Comparison of ENCODE assay signal across 19 cellular contexts in genomic region chr5:3194141-3194540, GRCh38.
"Had no signal": no experiment of that assay in that cellular context is flagged by ENCODE, and none has a peak within 500 bp of the region (broad histone marks: within the 10 kb centered on the region; RNA-seq: fewer than 3 reads in every experiment).

No MANE protein-coding gene starts in this region.

- H3K4me3 Mint-ChIP-seq: naive thymus-derived CD4-positive, alpha-beta T cell had no signal

- H3K36me3 ChIP-seq: esophagus squamous epithelium, heart right ventricle, pancreas, right lobe of liver had no signal

- H3K9me3 ChIP-seq: esophagus squamous epithelium, heart right ventricle, pancreas, right lobe of liver had no signal

- H3K36me3 Mint-ChIP-seq: naive thymus-derived CD4-positive, alpha-beta T cell had no signal

- H3K4me1 ChIP-seq: pancreas, right lobe of liver had no signal

- H3K27ac Mint-ChIP-seq: naive thymus-derived CD4-positive, alpha-beta T cell had no signal

- ATAC-seq: heart right ventricle; naive thymus-derived CD4-positive, alpha-beta T cell; pancreas; right lobe of liver had no signal

- H3K27ac ChIP-seq: esophagus squamous epithelium, heart right ventricle, pancreas, right lobe of liver, VCaP had no signal

- H3K4me3 ChIP-seq: esophagus squamous epithelium, heart right ventricle, pancreas, right lobe of liver had no signal

- H3K27me3 ChIP-seq: right lobe of liver had no signal

- DNase-seq: activated CD4-positive, CD25-positive, alpha-beta regulatory T cell treated with anti-CD3 and anti-CD28 coated beads, Interleukin-2, amount 50 U/mL, for 72 hours; activated CD8-positive, alpha-beta memory T cell treated with anti-CD3 and anti-CD28 coated beads for 24 hours; activated CD8-positive, alpha-beta memory T cell treated with anti-CD3 and anti-CD28 coated beads, Interleukin-2, amount 50 U/mL, for 48 hours; activated effector memory CD4-positive, alpha-beta T cell treated with Interleukin-2 at 50 U/mL for 16 hours; activated naive CD4-positive, alpha-beta T cell treated with anti-CD3 and anti-CD28 coated beads, Interleukin-2, amount 50 U/mL, for 16 hours; activated T-cell treated with anti-CD3 and anti-CD28 coated beads, Interleukin-2, amount 50 U/mL, for 48 hours; aorta; cerebellar nuclear complex; effector CD8-positive, alpha-beta T cell; esophagus squamous epithelium; heart right ventricle; kidney glomerular epithelial cell; mesendoderm; naive thymus-derived CD4-positive, alpha-beta T cell; pancreas; right lobe of liver; small intestine; stimulated activated CD4-positive, alpha-beta T cell treated with anti-CD3 and anti-CD28 coated beads, Interleukin-4, amount 100 ng/mL, for 1 hour had no signal
